Comparison of ENCODE assay signal across 1 cellular context in the genomic region with DNA sequence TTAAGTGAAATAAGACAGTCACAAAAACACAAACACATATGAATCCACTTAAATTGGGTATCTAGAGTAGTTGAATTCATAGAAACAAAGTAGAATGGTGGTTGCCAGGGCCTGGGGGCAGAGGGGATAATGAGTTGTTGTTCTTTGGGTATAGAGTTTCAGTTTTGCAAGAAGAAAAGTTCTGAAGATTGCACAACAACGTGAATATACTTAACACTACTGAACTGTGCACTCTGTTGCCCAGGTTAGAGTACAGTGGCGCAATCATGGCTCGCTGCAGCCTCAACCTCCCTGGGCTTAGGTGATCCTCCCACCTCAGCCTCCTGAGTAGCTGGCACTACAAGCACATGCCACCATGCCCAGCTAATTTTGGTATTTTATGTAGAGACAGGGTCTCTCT.
A peak's percentile ranks its signal among the peaks of the same experiment; 100 is the strongest.
TF ChIP-seq lines count a peak whose summit lies in the region.

No MANE protein-coding gene starts in this region.

TF ChIP-seq in HepG2, 621 proteins besides CTCF, POLR2A, EP300 and RAD21 (continued from another document and continues in another):
- TF ChIP-seq, protein P1, sequence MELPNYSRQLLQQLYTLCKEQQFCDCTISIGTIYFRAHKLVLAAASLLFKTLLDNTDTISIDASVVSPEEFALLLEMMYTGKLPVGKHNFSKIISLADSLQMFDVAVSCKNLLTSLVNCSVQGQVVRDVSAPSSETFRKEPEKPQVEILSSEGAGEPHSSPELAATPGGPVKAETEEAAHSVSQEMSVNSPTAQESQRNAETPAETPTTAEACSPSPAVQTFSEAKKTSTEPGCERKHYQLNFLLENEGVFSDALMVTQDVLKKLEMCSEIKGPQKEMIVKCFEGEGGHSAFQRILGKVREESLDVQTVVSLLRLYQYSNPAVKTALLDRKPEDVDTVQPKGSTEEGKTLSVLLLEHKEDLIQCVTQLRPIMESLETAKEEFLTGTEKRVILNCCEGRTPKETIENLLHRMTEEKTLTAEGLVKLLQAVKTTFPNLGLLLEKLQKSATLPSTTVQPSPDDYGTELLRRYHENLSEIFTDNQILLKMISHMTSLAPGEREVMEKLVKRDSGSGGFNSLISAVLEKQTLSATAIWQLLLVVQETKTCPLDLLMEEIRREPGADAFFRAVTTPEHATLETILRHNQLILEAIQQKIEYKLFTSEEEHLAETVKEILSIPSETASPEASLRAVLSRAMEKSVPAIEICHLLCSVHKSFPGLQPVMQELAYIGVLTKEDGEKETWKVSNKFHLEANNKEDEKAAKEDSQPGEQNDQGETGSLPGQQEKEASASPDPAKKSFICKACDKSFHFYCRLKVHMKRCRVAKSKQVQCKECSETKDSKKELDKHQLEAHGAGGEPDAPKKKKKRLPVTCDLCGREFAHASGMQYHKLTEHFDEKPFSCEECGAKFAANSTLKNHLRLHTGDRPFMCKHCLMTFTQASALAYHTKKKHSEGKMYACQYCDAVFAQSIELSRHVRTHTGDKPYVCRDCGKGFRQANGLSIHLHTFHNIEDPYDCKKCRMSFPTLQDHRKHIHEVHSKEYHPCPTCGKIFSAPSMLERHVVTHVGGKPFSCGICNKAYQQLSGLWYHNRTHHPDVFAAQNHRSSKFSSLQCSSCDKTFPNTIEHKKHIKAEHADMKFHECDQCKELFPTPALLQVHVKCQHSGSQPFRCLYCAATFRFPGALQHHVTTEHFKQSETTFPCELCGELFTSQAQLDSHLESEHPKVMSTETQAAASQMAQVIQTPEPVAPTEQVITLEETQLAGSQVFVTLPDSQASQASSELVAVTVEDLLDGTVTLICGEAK (IDR thresholded peaks at IDR 0.05), result no peak
- TF ChIP-seq, protein P1 (CRISPR knock-in tag; IDR thresholded peaks at IDR 0.05), result peak; percentile 57; the same call in 1 of the 2 replicates
- TF ChIP-seq GZF1 (CRISPR knock-in tag; IDR thresholded peaks at IDR 0.05), result no peak
- peak; percentile 98 for TF ChIP-seq SIX4 (CRISPR knock-in tag; IDR thresholded peaks at IDR 0.05)
- TF ChIP-seq ZBTB10 (CRISPR knock-in tag; IDR thresholded peaks at IDR 0.05; ENCODE audit: borderline replicate concordance), result no peak
- peak; percentile 79; the same call in 1 of the 2 replicates for TF ChIP-seq RXRB (CRISPR knock-in tag; IDR thresholded peaks at IDR 0.05; ENCODE audit: borderline replicate concordance)
- no peak; the same call in 1 of the 2 replicates for TF ChIP-seq KDM4B (CRISPR knock-in tag; IDR thresholded peaks at IDR 0.05)
- TF ChIP-seq ZNF260 (CRISPR knock-in tag; IDR thresholded peaks at IDR 0.05; ENCODE audit: borderline replicate concordance, low read depth), result no peak
- TF ChIP-seq NR0B2 (CRISPR knock-in tag; IDR thresholded peaks at IDR 0.05), result no peak
- no peak for TF ChIP-seq KLF13 (CRISPR knock-in tag; IDR thresholded peaks at IDR 0.05)
- no peak for TF ChIP-seq MTA3 (CRISPR knock-in tag; IDR thresholded peaks at IDR 0.05)
- TF ChIP-seq RBFOX2 (IDR thresholded peaks at IDR 0.05; ENCODE audit: low read depth, low read length), result no peak
- no peak for TF ChIP-seq TP53 (CRISPR knock-in tag; conservative IDR thresholded peaks at IDR 0.05)
- no peak for TF ChIP-seq PLSCR1 (CRISPR knock-in tag; IDR thresholded peaks at IDR 0.05; ENCODE audit: borderline replicate concordance)
- TF ChIP-seq KDM1A (CRISPR knock-in tag; IDR thresholded peaks at IDR 0.05), result peak; percentile 99
- no peak for TF ChIP-seq CSRNP1 (CRISPR knock-in tag; IDR thresholded peaks at IDR 0.05)
- no peak for TF ChIP-seq ZNF232 (CRISPR knock-in tag; IDR thresholded peaks at IDR 0.05; ENCODE audit: borderline replicate concordance)
- peak; percentile 69 to 70; a peak in 2 of 4 replicates for TF ChIP-seq NR2F1 (CRISPR knock-in tag; IDR thresholded peaks at IDR 0.05)
- TF ChIP-seq TRAFD1 (CRISPR knock-in tag; IDR thresholded peaks at IDR 0.05; ENCODE audit: borderline replicate concordance), result no peak
- no peak for TF ChIP-seq CREBL2 (CRISPR knock-in tag; IDR thresholded peaks at IDR 0.05; ENCODE audit: borderline replicate concordance)
- TF ChIP-seq SNAPC2 (CRISPR knock-in tag; IDR thresholded peaks at IDR 0.05), result 0 out of 2 replicates have a peak, but pooled peaks have one; percentile 48
- no peak for TF ChIP-seq ZNF549 (CRISPR knock-in tag; IDR thresholded peaks at IDR 0.05)
- TF ChIP-seq ZNF407 (CRISPR knock-in tag; IDR thresholded peaks at IDR 0.05; ENCODE audit: not compliant biosample characterization), result no peak
